ENCODE assay signal across 26 cellular contexts in the genomic region with DNA sequence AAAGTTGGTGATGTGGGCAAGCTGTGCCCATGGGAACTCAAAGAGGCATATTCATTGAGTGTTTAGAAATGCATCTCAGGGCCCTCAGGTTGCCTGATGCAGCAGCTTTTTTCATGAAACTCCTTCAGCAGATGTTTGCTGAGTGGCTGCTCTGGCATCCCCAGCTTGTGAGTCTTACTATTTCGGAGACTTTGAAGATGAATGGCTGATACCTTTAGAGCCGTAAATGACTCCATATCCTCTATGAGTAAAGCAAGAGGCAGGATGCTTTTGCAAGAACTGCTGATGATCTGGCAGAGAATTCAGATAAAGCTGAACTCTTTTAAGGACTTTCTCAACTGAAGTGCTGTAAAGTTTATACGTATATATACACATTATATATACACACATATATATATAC.
"Had no signal": no experiment of that assay in that cellular context is flagged by ENCODE, and none has a peak within 500 bp of the region (broad histone marks: within the 10 kb centered on the region; RNA-seq: fewer than 3 reads in every experiment).

No MANE protein-coding gene starts in this region.

- H3K4me3 Mint-ChIP-seq: activated CD8-positive, alpha-beta T cell treated with anti-CD3 and anti-CD28 coated beads for 36 hours; activated naive CD8-positive, alpha-beta T cell; activated T-cell treated with anti-CD3 and anti-CD28 coated beads, Interleukin-2, amount 50 U/mL, for 4 hours; activated T-helper 17 cell treated with anti-CD3 and anti-CD28 coated beads, Interleukin-2, amount 50 U/mL, for 72 hours; central memory CD8-positive, alpha-beta T cell; effector memory CD8-positive, alpha-beta T cell had no signal

- H3K36me3 Mint-ChIP-seq: activated naive CD8-positive, alpha-beta T cell had no signal

- H3K27me3 ChIP-seq: brain microvascular endothelial cell, esophagus squamous epithelium had no signal

- H3K27ac Mint-ChIP-seq: activated CD8-positive, alpha-beta T cell treated with anti-CD3 and anti-CD28 coated beads for 36 hours; activated naive CD8-positive, alpha-beta T cell; activated T-helper 17 cell treated with anti-CD3 and anti-CD28 coated beads, Interleukin-2, amount 50 U/mL, for 72 hours; effector memory CD8-positive, alpha-beta T cell had no signal

- H3K27me3 Mint-ChIP-seq: central memory CD8-positive, alpha-beta T cell; effector memory CD8-positive, alpha-beta T cell had no signal

- H3K9me3 ChIP-seq: esophagus squamous epithelium had no signal

- DNase-seq: activated CD4-positive, alpha-beta T cell treated with anti-CD3 and anti-CD28 coated beads for 4 hours; activated CD4-positive, alpha-beta T cell treated with anti-CD3 and anti-CD28 coated beads, Interleukin-2, amount 50 U/mL, for 1 hour; activated CD4-positive, alpha-beta T cell treated with anti-CD3 and anti-CD28 coated beads, Interleukin-2, amount 50 U/mL, for 48 hours; activated CD4-positive, CD25-positive, alpha-beta regulatory T cell; activated CD4-positive, CD25-positive, alpha-beta regulatory T cell treated with anti-CD3 and anti-CD28 coated beads, Interleukin-2, amount 50 U/mL, for 72 hours; activated CD8-positive, alpha-beta memory T cell treated with anti-CD3 and anti-CD28 coated beads for 24 hours; activated CD8-positive, alpha-beta T cell treated with anti-CD3 and anti-CD28 coated beads for 36 hours; activated effector memory CD4-positive, alpha-beta T cell treated with Interleukin-2 at 50 U/mL for 16 hours; activated gamma-delta T cell treated with Interleukin-2 at 50 U/mL for 16 hours; activated naive CD4-positive, alpha-beta T cell treated with anti-CD3 and anti-CD28 coated beads, Interleukin-2, amount 50 U/mL, for 16 hours; activated naive CD4-positive, alpha-beta T cell treated with Interleukin-2 at 50 U/mL for 16 hours; activated T-cell treated with anti-CD3 and anti-CD28 coated beads, Interleukin-2, amount 50 U/mL, for 4 hours; amniotic stem cell; anterior cingulate cortex; brain microvascular endothelial cell; cortex of kidney; dermis blood vessel endothelial cell; effector CD4-positive, alpha-beta T cell; effector memory CD8-positive, alpha-beta T cell; erythroblast; esophagus squamous epithelium; foreskin fibroblast; T-helper 2 cell had no signal

- H3K4me3 ChIP-seq: esophagus squamous epithelium had no signal

- H3K27ac ChIP-seq: brain microvascular endothelial cell, esophagus squamous epithelium had no signal

- H3K4me1 ChIP-seq: esophagus squamous epithelium had no signal

- H3K4me1 Mint-ChIP-seq: activated T-helper 17 cell treated with anti-CD3 and anti-CD28 coated beads, Interleukin-2, amount 50 U/mL, for 72 hours; central memory CD8-positive, alpha-beta T cell had no signal

- H3K36me3 ChIP-seq: brain microvascular endothelial cell, esophagus squamous epithelium had no signal
